ENCODE assay signal across 23 cellular contexts in the genomic region with DNA sequence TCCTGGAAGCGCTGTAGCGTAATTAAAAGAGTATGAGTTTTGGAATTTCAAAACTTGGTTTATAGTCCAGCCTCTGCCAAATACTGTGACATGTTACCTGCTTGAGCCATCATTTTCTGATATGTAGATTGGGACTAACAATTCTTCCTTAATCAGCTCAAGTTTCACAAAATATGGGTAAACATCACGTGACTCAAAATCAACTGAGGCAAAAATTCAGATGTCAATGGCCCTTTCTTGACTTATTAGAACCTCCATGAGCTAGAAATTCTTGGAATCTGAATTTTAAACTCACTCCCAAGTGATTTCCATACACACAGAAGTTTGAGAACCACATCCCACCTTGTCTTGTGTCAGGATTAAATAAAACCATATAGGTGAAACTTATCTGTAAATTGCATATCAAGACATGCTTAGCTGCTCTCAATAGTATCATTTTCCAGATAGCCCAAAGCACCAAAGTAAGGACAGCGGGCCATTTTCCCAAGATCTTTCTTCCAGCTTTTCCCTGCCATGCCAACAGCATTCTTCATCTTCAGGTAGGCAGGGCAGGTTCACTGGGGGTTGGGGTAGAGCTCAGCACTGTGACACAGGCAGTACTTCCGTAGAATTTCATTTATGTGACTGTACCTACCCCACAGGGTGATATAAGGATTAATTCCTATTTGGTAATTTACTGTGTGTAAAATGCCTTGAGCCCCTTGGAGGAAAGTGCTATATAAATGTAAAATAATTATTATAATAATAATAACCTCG.
DNase-seq lines count a peak whose midpoint lies in the region; ATAC-seq, FAIRE-seq and TF ChIP-seq lines count a peak whose summit lies in the region.
"Had no signal": no experiment of that assay in that cellular context is flagged by ENCODE, and none has a peak within 500 bp of the region (broad histone marks: within the 10 kb centered on the region; RNA-seq: fewer than 3 reads in every experiment).

No MANE protein-coding gene starts in this region.

- no peaks in the 10 kb centered on the region for H3F3A ChIP-seq in neural cell (ENCODE audit: insufficient read depth, low read length, poor library complexity, severe bottlenecking)

- POLR2A ChIA-PET in IMR-90 (lab: Charles Lee; ENCODE audit: unreplicated experiment) = no interaction called here
- POLR2A ChIA-PET in CD4-positive, alpha-beta T cell (lab: Charles Lee) = no interaction called here
- POLR2A ChIA-PET in activated CD4-positive, alpha-beta T cell treated with anti-CD3 and anti-CD28 coated beads for 36 hours (lab: Charles Lee) = no interaction called here

- H2AK5ac ChIP-seq in IMR-90 (ENCODE audit: low read depth, low read length) = no peak overlapping the region

- H3K27ac ChIP-seq in IMR-90 (ENCODE audit: insufficient read depth, low read length) = no peak overlapping the region
- peak overlapping the region; percentile 88 for H3K27ac ChIP-seq in neural cell (ENCODE audit: low read length)
- no peak overlapping the region for H3K27ac ChIP-seq in CD4-positive, alpha-beta T cell (ENCODE audit: low read depth, low read length)
- no peak overlapping the region for H3K27ac ChIP-seq in pancreas

- H3K79me1 ChIP-seq in IMR-90 (ENCODE audit: low read depth in 1 of 2, low read length in 2 of 2) = no peaks in the 10 kb centered on the region

- no peaks in the 10 kb centered on the region for H3K9me3 Mint-ChIP-seq in chondrocyte (ENCODE audit: low read depth)
- H3K9me3 Mint-ChIP-seq in CD4-positive, alpha-beta T cell = no peaks in the 10 kb centered on the region
- H3K9me3 Mint-ChIP-seq in activated CD4-positive, alpha-beta T cell treated with anti-CD3 and anti-CD28 coated beads for 36 hours (ENCODE audit: low read depth) = no peaks in the 10 kb centered on the region
- H3K9me3 Mint-ChIP-seq: CD8-positive, alpha-beta T cell had no signal

- no peaks in the 10 kb centered on the region for H3K9me2 ChIP-seq in neural cell (ENCODE audit: insufficient read depth, low read length)
- H3K9me2 ChIP-seq: SK-N-SH had no signal

- no peak overlapping the region for H3K56ac ChIP-seq in IMR-90 (ENCODE audit: extremely low read depth, insufficient read depth, low read length)

- H3K9ac ChIP-seq in IMR-90 (ENCODE audit: low read depth, low read length) (no peak overlapping the region), neural cell (ENCODE audit: low read length) (no peak overlapping the region)
- H3K9ac ChIP-seq: SK-N-SH had no signal

- TF ChIP-seq POLR2A in IMR-90 (IDR thresholded peaks at IDR 0.05; ENCODE audit: low read depth, low read length) = no peak

- FAIRE-seq in pancreas (lab: Jason Lieb, UNC) = no peak
- FAIRE-seq: G401.6, RCC 7860 had no signal

- H2BK15ac ChIP-seq in IMR-90 (ENCODE audit: low read depth, low read length) = no peak overlapping the region

- H3K36me3 ChIP-seq in IMR-90 (ENCODE audit: control insufficient read depth, insufficient read depth, low read length) (no peaks in the 10 kb centered on the region), neural cell (ENCODE audit: insufficient read depth, low read length) (no peaks in the 10 kb centered on the region), pancreas (no peaks in the 10 kb centered on the region)

- TF ChIP-seq CTCF in IMR-90 (conservative IDR thresholded peaks at IDR 0.05; ENCODE audit: low read depth, low read length) = no peak
- no peak for TF ChIP-seq CTCF in chondrocyte (IDR thresholded peaks at IDR 0.05)
- no peak for TF ChIP-seq CTCF in neural cell (IDR thresholded peaks at IDR 0.05; ENCODE audit: poor library complexity, severe bottlenecking)
- no peak for TF ChIP-seq CTCF in CD4-positive, alpha-beta T cell (IDR thresholded peaks at IDR 0.05)
- no peak for TF ChIP-seq CTCF in pancreas (IDR thresholded peaks at IDR 0.05)

- ATAC-seq in IMR-90 (ENCODE audit: low read depth) = no peak
- ATAC-seq in CD4-positive, alpha-beta T cell (ENCODE audit: poor library complexity) = no peak
- ATAC-seq in pancreas = no peak
- ATAC-seq in activated CD4-positive, alpha-beta T cell treated with anti-CD3 and anti-CD28 coated beads for 36 hours = no peak
- ATAC-seq: CD8-positive, alpha-beta T cell; HCT116 had no signal

- H2BK5ac ChIP-seq in IMR-90 (ENCODE audit: low read depth, low read length, poor library complexity, severe bottlenecking) = no peak overlapping the region

- H3K23ac ChIP-seq in IMR-90 (ENCODE audit: low read depth, low read length) = no peak overlapping the region

- no peak overlapping the region for H4K8ac ChIP-seq in IMR-90 (ENCODE audit: low read depth in 2 of 2, low read length in 2 of 2)

- BruUV-seq in IMR-90 (replicated peaks; lab: Mats Ljungman, UMichigan) = no TSS peak

- H3K27ac Mint-ChIP-seq in chondrocyte (ENCODE audit: unreplicated experiment) = peak overlapping the region; percentile 54
- H3K27ac Mint-ChIP-seq in CD4-positive, alpha-beta T cell = no peak overlapping the region
- no peak overlapping the region for H3K27ac Mint-ChIP-seq in activated CD4-positive, alpha-beta T cell treated with anti-CD3 and anti-CD28 coated beads for 36 hours
- H3K27ac Mint-ChIP-seq: CD8-positive, alpha-beta T cell had no signal

- CTCF ChIA-PET in IMR-90 (lab: Yijun Ruan, JAX) = no interaction called here
- CTCF ChIA-PET in CD4-positive, alpha-beta T cell (lab: Charles Lee) = interaction anchor here (0.6 kb wide), 1 partner anchor 40 kb away, joined by 3 read pairs; no protein-coding TSS in a partner anchor
- CTCF ChIA-PET in activated CD4-positive, alpha-beta T cell treated with anti-CD3 and anti-CD28 coated beads for 36 hours (lab: Charles Lee) = interaction anchor here (0.8 to 1.0 kb wide), 4 partner anchors 11 to 156 kb away, joined by 3 to 4 read pairs (median 4); no protein-coding TSS in a partner anchor

- WGBS in IMR-90 (ENCODE audit: extremely low coverage in 2 of 2, insufficient read length in 1 of 2), 2 experiments = 86% methylated on average over 1 of the region's 6 CpGs; no CpG with 5 or more reads in 1 of the 2 experiments
- WGBS in pancreas, 2 donors = 91 to 95% methylated on average over 6 of the region's 6 CpGs

- 0 out of 2 replicates have a peak overlapping the region, but pooled peaks have one; percentile 26 for H3K4ac ChIP-seq in IMR-90 (ENCODE audit: low read depth, low read length)

- H3K27me3 Mint-ChIP-seq in chondrocyte (ENCODE audit: low read depth) = no peaks in the 10 kb centered on the region
- H3K27me3 Mint-ChIP-seq in CD4-positive, alpha-beta T cell = no peaks in the 10 kb centered on the region
- no peaks in the 10 kb centered on the region for H3K27me3 Mint-ChIP-seq in activated CD4-positive, alpha-beta T cell treated with anti-CD3 and anti-CD28 coated beads for 36 hours

- H4K91ac ChIP-seq in IMR-90 (ENCODE audit: insufficient read depth, low read depth, low read length) = no peak overlapping the region

- H3K4me1 ChIP-seq in IMR-90 (ENCODE audit: control insufficient read depth, insufficient read depth, low read length) (no peaks in the 10 kb centered on the region), pancreas (peaks cover 0 to 9% (median 0%) of the 10 kb centered on the region in 3 donors)
- H3K4me1 ChIP-seq: Caco-2 had no signal

- H2BK20ac ChIP-seq in IMR-90 (ENCODE audit: low read depth, low read length) = no peak overlapping the region

- H3K4me1 Mint-ChIP-seq in chondrocyte (ENCODE audit: low read depth) = peaks cover 64% of the 10 kb centered on the region
- H3K4me1 Mint-ChIP-seq in CD4-positive, alpha-beta T cell (ENCODE audit: low read depth) = no peaks in the 10 kb centered on the region
- H3K4me1 Mint-ChIP-seq in activated CD4-positive, alpha-beta T cell treated with anti-CD3 and anti-CD28 coated beads for 36 hours = peaks cover 5% of the 10 kb centered on the region

- H3K27me3 ChIP-seq in IMR-90 (ENCODE audit: control insufficient read depth, insufficient read depth, low read length) (no peaks in the 10 kb centered on the region), neural cell (ENCODE audit: insufficient read depth, low read depth, low read length) (no peaks in the 10 kb centered on the region), pancreas (no peaks in the 10 kb centered on the region)
- no peaks in the 10 kb centered on the region for H3K27me3 ChIP-seq in CD4-positive, alpha-beta T cell (ENCODE audit: control insufficient read depth, insufficient read depth, low read length)

- dilution Hi-C loops in IMR-90 (cut with HindIII; ENCODE audit: low sequenced_read_pairs, unreplicated experiment) = no loop called here

- H3K4me2 ChIP-seq in IMR-90 (ENCODE audit: low read depth, low read length) = no peak overlapping the region
- H3K4me2 ChIP-seq in neural cell (ENCODE audit: low read length) = no peak overlapping the region
- H3K4me2 ChIP-seq: SK-N-SH had no signal

- H4K5ac ChIP-seq in IMR-90 (ENCODE audit: low read depth, low read length) = no peak overlapping the region

- no peak overlapping the region for H3K18ac ChIP-seq in IMR-90 (ENCODE audit: low read depth, low read length)

- in situ Hi-C loops in IMR-90 (cut with MboI; ENCODE audit: low sequenced_read_pairs) = no loop called here

- intact Hi-C loops in IMR-90 (cut with micrococcal nuclease) (no loop called here), pancreas (cut with DNase I) (no loop called here)
- intact Hi-C loops in CD4-positive, alpha-beta T cell (cut with DNase I, micrococcal nuclease) = no loop called here
- intact Hi-C loops in activated CD4-positive, alpha-beta T cell treated with anti-CD3 and anti-CD28 coated beads for 36 hours (cut with DNase I, micrococcal nuclease) = no loop called here

- TF ChIP-seq RAD21 in IMR-90 (IDR thresholded peaks at IDR 0.05; ENCODE audit: low read length) = no peak
- TF ChIP-seq RAD21 in neural cell (conservative IDR thresholded peaks at IDR 0.05) = no peak

- H3K9me1 ChIP-seq in IMR-90 (ENCODE audit: insufficient read depth, low read length) = peaks cover 2% of the 10 kb centered on the region; the same call in 1 of the 2 replicates

- H2AK9ac ChIP-seq in IMR-90 (replicated peaks; ENCODE audit: low read depth, low read length, poor library complexity) = no peak overlapping the region

- H2BK120ac ChIP-seq in IMR-90 (ENCODE audit: low read depth, low read length) = no peak overlapping the region

- H3K79me2 ChIP-seq in neural cell (replicated peaks; ENCODE audit: insufficient read depth, low read length) = no peaks in the 10 kb centered on the region

- no peaks in the 10 kb centered on the region for H4K20me1 ChIP-seq in IMR-90 (ENCODE audit: insufficient read depth, low read length)
- H4K20me1 ChIP-seq in neural cell (ENCODE audit: insufficient read depth) = no peaks in the 10 kb centered on the region

- no peak overlapping the region for H3K14ac ChIP-seq in IMR-90 (replicated peaks; ENCODE audit: low read depth, low read length)

- TF ChIP-seq EP300 in neural cell (conservative IDR thresholded peaks at IDR 0.05; ENCODE audit: poor library complexity, severe bottlenecking) = no peak

- H3K4me3 Mint-ChIP-seq in chondrocyte (ENCODE audit: unreplicated experiment) = no peak overlapping the region
- H3K4me3 Mint-ChIP-seq in CD4-positive, alpha-beta T cell = no peak overlapping the region
- no peak overlapping the region for H3K4me3 Mint-ChIP-seq in activated CD4-positive, alpha-beta T cell treated with anti-CD3 and anti-CD28 coated beads for 36 hours
- H3K4me3 Mint-ChIP-seq: CD8-positive, alpha-beta T cell had no signal

- H2AFZ ChIP-seq in IMR-90 (replicated peaks; ENCODE audit: low read length, poor library complexity) (no peak overlapping the region), neural cell (ENCODE audit: low read depth, low read length) (no peak overlapping the region)

- H3K4me3 ChIP-seq in IMR-90 (ENCODE audit: insufficient read depth, low read depth, low read length) (no peak overlapping the region), neural cell (ENCODE audit: low read length) (no peak overlapping the region), pancreas (no peak overlapping the region)

- DNase-seq in IMR-90 = no peak
- no peak for DNase-seq in chondrocyte (ENCODE audit: low spot score)
- DNase-seq in CD4-positive, alpha-beta T cell = no peak
- no peak for DNase-seq in pancreas
- no peak for DNase-seq in activated CD4-positive, alpha-beta T cell treated with anti-CD3 and anti-CD28 coated beads for 36 hours
- no peak for DNase-seq in activated CD4-positive, alpha-beta T cell treated with anti-CD3 and anti-CD28 coated beads for 1 hour
- DNase-seq: C1 segment of cervical spinal cord; Caco-2; CD8-positive, alpha-beta T cell; GOT3; Karpas-422; NCI-H1092; NCI-H1417 treated with DMSO at 0.1 percent for 48 hours; NCI-H1694 treated with DMSO at 0.1 percent for 48 hours; NCI-H446; NCI-H524 treated with DMSO at 0.1 percent for 48 hours; NCI-H774; SIG-M5; SK-N-SH had no signal

- H3K36me3 Mint-ChIP-seq in chondrocyte (ENCODE audit: low read depth) = no peaks in the 10 kb centered on the region
- no peaks in the 10 kb centered on the region for H3K36me3 Mint-ChIP-seq in CD4-positive, alpha-beta T cell (ENCODE audit: low read depth)
- H3K36me3 Mint-ChIP-seq in activated CD4-positive, alpha-beta T cell treated with anti-CD3 and anti-CD28 coated beads for 36 hours (ENCODE audit: low read depth) = no peaks in the 10 kb centered on the region

- no peaks in the 10 kb centered on the region for H3K9me3 ChIP-seq in IMR-90 (ENCODE audit: control insufficient read depth, insufficient read depth, low read length)
- H3K9me3 ChIP-seq in neural cell (ENCODE audit: low read length) = peaks cover 4% of the 10 kb centered on the region
- no peaks in the 10 kb centered on the region for H3K9me3 ChIP-seq in CD4-positive, alpha-beta T cell (ENCODE audit: control insufficient read depth, low read length)
- H3K9me3 ChIP-seq in pancreas = no peaks in the 10 kb centered on the region
- H3K9me3 ChIP-seq: Caco-2, SK-N-SH had no signal
